14 cellular contexts compared by ENCODE assay signal in the genomic region with DNA sequence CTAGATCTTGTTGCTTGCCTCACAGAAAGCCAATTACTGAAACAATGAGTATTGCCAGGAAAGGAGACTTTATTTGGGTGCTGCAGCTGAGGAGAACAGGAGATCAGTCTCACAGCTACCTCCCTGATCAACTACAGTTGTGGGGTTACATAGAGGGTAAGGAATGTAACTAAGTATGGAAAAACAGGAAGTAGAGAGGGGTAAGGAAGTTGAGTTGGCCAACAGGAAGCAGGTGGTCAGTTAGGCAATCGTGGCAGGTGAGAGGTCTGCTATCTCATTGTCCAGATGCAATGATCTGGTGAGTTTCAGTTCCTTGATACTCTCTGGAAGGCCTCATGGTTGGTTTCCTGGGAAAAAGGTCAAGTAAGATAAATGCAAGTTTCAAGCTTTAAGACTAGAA.
DNase-seq lines count a peak whose midpoint lies in the region; ATAC-seq, FAIRE-seq and TF ChIP-seq lines count a peak whose summit lies in the region.
"Had no signal": no experiment of that assay in that cellular context is flagged by ENCODE, and none has a peak within 500 bp of the region (broad histone marks: within the 10 kb centered on the region; RNA-seq: fewer than 3 reads in every experiment).

No MANE protein-coding gene starts in this region.

- TF ChIP-seq EP300 in K562 (IDR thresholded peaks at IDR 0.05; ENCODE audit: low read length): no peak

- no peaks in the 10 kb centered on the region for H3K4me1 ChIP-seq in K562 (replicated peaks in 1 of 2; ENCODE audit: control insufficient read depth in 2 of 2, insufficient read depth in 2 of 2, low read length in 2 of 2)
- no peaks in the 10 kb centered on the region for H3K4me1 ChIP-seq in mesendoderm (ENCODE audit: control insufficient read depth, low read depth, low read length)
- H3K4me1 ChIP-seq: gastrocnemius medialis had no signal

- no peak for FAIRE-seq in K562 (lab: Jason Lieb, UNC)

- H2BK120ac ChIP-seq in mesendoderm (ENCODE audit: low read depth, low read length): no peak overlapping the region

- intact Hi-C loops in K562 (cut with micrococcal nuclease): no loop called here

- H3K27ac ChIP-seq in K562 (ENCODE audit: extremely low read depth, low read depth, low read length) (no peak overlapping the region), mesendoderm (ENCODE audit: low read depth, low read length) (no peak overlapping the region)
- H3K27ac ChIP-seq: C4-2B, gastrocnemius medialis, RWPE1 had no signal

- no peaks in the 10 kb centered on the region for H4K20me1 ChIP-seq in K562 (replicated peaks; ENCODE audit: control insufficient read depth, insufficient read depth, low read length)

- no peaks in the 10 kb centered on the region for H3K9me3 ChIP-seq in K562 (replicated peaks; ENCODE audit: control insufficient read depth, insufficient read depth, low read depth, low read length)
- H3K9me3 ChIP-seq: gastrocnemius medialis had no signal

- CTCF ChIA-PET in K562 (lab: Yijun Ruan, JAX; ENCODE audit: low intra/inter-chr PET ratio): no interaction called here

- no peak overlapping the region for H2AK5ac ChIP-seq in mesendoderm (ENCODE audit: low read length)

- no peak overlapping the region for H2BK15ac ChIP-seq in mesendoderm (replicated peaks; ENCODE audit: low read depth)

- no peak for TF ChIP-seq POLR2A in K562 (conservative IDR thresholded peaks at IDR 0.05)

- no peak overlapping the region for H3K23ac ChIP-seq in mesendoderm (ENCODE audit: low read length)

- 0% methylated on average over 1 of the region's 1 CpG for WGBS in K562 (ENCODE audit: insufficient coverage, low coverage, missing lambda C conversion rate)
- whole genome bisulfite sequencing in mesendoderm (ENCODE audit: extremely low coverage, insufficient coverage, low lambda C conversion rate): no CpG with 5 or more reads among the region's 1 CpG

- H3K18ac ChIP-seq in mesendoderm (ENCODE audit: low read length): peak overlapping the region; percentile 36

- no peak overlapping the region for H3K56ac ChIP-seq in mesendoderm (ENCODE audit: low read length)

- no peak overlapping the region for H3K4ac ChIP-seq in mesendoderm (ENCODE audit: low read depth, low read length)

- H2BK5ac ChIP-seq in mesendoderm (ENCODE audit: low read length): no peak overlapping the region

- H3K9me1 ChIP-seq in K562 (ENCODE audit: control insufficient read depth, insufficient read depth, low read length): no peaks in the 10 kb centered on the region

- POLR2A ChIA-PET in K562 (lab: Yijun Ruan, JAX): no interaction called here

- no peak overlapping the region for H3K4me2 ChIP-seq in K562 (ENCODE audit: insufficient read depth, low read length)
- H3K4me2 ChIP-seq in mesendoderm (ENCODE audit: low read length): no peak overlapping the region

- no peaks in the 10 kb centered on the region for H3K79me2 ChIP-seq in K562 (ENCODE audit: control insufficient read depth, insufficient read depth, low read length)
- H3K79me2 ChIP-seq in mesendoderm (ENCODE audit: control insufficient read depth, insufficient read depth, low read length): no peaks in the 10 kb centered on the region

- TF ChIP-seq CTCF in K562 (IDR thresholded peaks at IDR 0.05 in 2 of 3, conservative IDR thresholded peaks at IDR 0.05 in 1 of 3; ENCODE audit: insufficient read depth in 2 of 3, low read depth in 1 of 3, low read length in 3 of 3): no peak

- H4K8ac ChIP-seq in mesendoderm (ENCODE audit: low read depth, low read length): no peak overlapping the region

- H3K36me3 ChIP-seq in K562 (ENCODE audit: control insufficient read depth, insufficient read depth, low read length): no peaks in the 10 kb centered on the region
- no peaks in the 10 kb centered on the region for H3K36me3 ChIP-seq in mesendoderm (ENCODE audit: control insufficient read depth, insufficient read depth, low read length)
- H3K36me3 ChIP-seq: gastrocnemius medialis had no signal

- no peaks in the 10 kb centered on the region for H3K79me1 ChIP-seq in mesendoderm (ENCODE audit: low read length)

- TF ChIP-seq RAD21 in K562 (CRISPR knock-in tag; conservative IDR thresholded peaks at IDR 0.05 in 1 of 2, IDR thresholded peaks at IDR 0.05 in 1 of 2): no peak

- H4K5ac ChIP-seq in mesendoderm (ENCODE audit: low read length): no peak overlapping the region

- in situ Hi-C loops in K562 (cut with MboI): no loop called here

- no peaks in the 10 kb centered on the region for H3K27me3 ChIP-seq in K562 (ENCODE audit: control insufficient read depth in 2 of 2, insufficient read depth in 2 of 2, low read length in 2 of 2)
- H3K27me3 ChIP-seq in mesendoderm (ENCODE audit: insufficient read depth, low read length, poor library complexity): no peaks in the 10 kb centered on the region
- H3K27me3 ChIP-seq: gastrocnemius medialis had no signal

- no peak overlapping the region for H2AFZ ChIP-seq in K562 (ENCODE audit: low read depth, low read length)

- no peak overlapping the region for H3K9ac ChIP-seq in K562 (ENCODE audit: insufficient read depth in 1 of 2, low read depth in 2 of 2, low read length in 2 of 2)
- H3K9ac ChIP-seq in mesendoderm (ENCODE audit: low read length): no peak overlapping the region

- BruUV-seq in K562 (replicated peaks; lab: Mats Ljungman, UMichigan): no TSS peak

- DNase-seq in CMK (ENCODE audit: low read depth) (peak; percentile 86), NAMALWA (ENCODE audit: low spot score) (peak; percentile 26), K562 (ENCODE audit: extremely low read depth in 1 of 4, low spot score in 3 of 4) (no peak), mesendoderm (peak; percentile 54), mucosa of gallbladder (ENCODE audit: low spot score) (no peak), ecto neural progenitor cell (ENCODE audit: low spot score) (no peak), glomerular visceral epithelial cell (ENCODE audit: extremely low spot score) (no peak)
- no peak for DNase-seq in activated CD4-positive, alpha-beta T cell treated with anti-CD3 and anti-CD28 coated beads, Interleukin-2, amount 50 U/mL, for 4 hours
- DNase-seq: activated B cell treated with CpG ODN at 0.5 μM for 24 hours; NCI-H345; stimulated activated naive B cell treated with anti-CD40 and anti-IgM and Interleukin-4, amounts not matched to agents 10 μg/mL and 1 μg/mL and 100 μg/mL, for 72 hours had no signal

- H3K4me3 ChIP-seq in K562 (no peak overlapping the region), mesendoderm (ENCODE audit: low read length) (no peak overlapping the region)
- H3K4me3 ChIP-seq: gastrocnemius medialis had no signal

- ATAC-seq in K562: no peak
- ATAC-seq: gastrocnemius medialis had no signal

TF ChIP-seq in K562, 482 proteins besides CTCF, POLR2A, EP300 and RAD21:
- TF ChIP-seq CBFA2T3 (IDR thresholded peaks at IDR 0.05): peak; percentile 12; the same call in 1 of the 2 replicates
- no peak for TF ChIP-seq ZFP91 (CRISPR knock-in tag; IDR thresholded peaks at IDR 0.05)
TF ChIP-seq in K562: peak in this region for 1.

Comparison
In these comparisons a context has a peak if more than half of its experiments do, and no peak if none do; other contexts are left out.
1. DNase-seq: peak in CMK (single experiment), NAMALWA (single experiment) and mesendoderm (single experiment); none in K562 (0 of 4), activated CD4-positive, alpha-beta T cell treated with anti-CD3 and anti-CD28 coated beads, Interleukin-2, amount 50 U/mL, for 4 hours (0 of 2), mucosa of gallbladder (single experiment), ecto neural progenitor cell (single experiment) and glomerular visceral epithelial cell (single experiment).